Comparison of ENCODE assay signal across 17 cellular contexts in genomic region chr16:88974080-88974479, GRCh38. TPM values are rescaled to one million over a fixed set of nuclear protein-coding genes. Genes with fewer than 3 reads are reported as not detected.
DNase-seq lines count a peak whose midpoint lies in the region; ATAC-seq and TF ChIP-seq lines count a peak whose summit lies in the region.
"Had no signal": no experiment of that assay in that cellular context is flagged by ENCODE, and none has a peak within 500 bp of the region (broad histone marks: within the 10 kb centered on the region; RNA-seq: fewer than 3 reads in every experiment).

No MANE protein-coding gene starts in this region.

- H4K20me1 ChIP-seq in DOHH2 (ENCODE audit: control insufficient read depth, insufficient read depth, low read depth, low read length) (no peaks in the 10 kb centered on the region), SU-DHL-6 (ENCODE audit: low read depth, low read length) (no peaks in the 10 kb centered on the region)

- H3K27me3 Mint-ChIP-seq in IgD-negative memory B cell (peaks cover 3% of the 10 kb centered on the region), glutamatergic neuron (ENCODE audit: unreplicated experiment) (peaks cover 11% of the 10 kb centered on the region)
- H3K27me3 Mint-ChIP-seq in stimulated activated memory B cell treated with anti-CD40 and anti-IgM and Interleukin-4, amounts not matched to agents 10 μg/mL and 1 μg/mL and 100 μg/mL, for 72 hours, result no peaks in the 10 kb centered on the region

- H3K9me3 ChIP-seq in DOHH2 (ENCODE audit: control insufficient read depth, insufficient read depth, low read length) (no peaks in the 10 kb centered on the region), SU-DHL-6 (ENCODE audit: insufficient read depth, low read length) (no peaks in the 10 kb centered on the region)

- TF ChIP-seq CTCF in DOHH2 (IDR thresholded peaks at IDR 0.05; ENCODE audit: low read depth, low read length, poor library complexity, severe bottlenecking) (no peak), SU-DHL-6 (IDR thresholded peaks at IDR 0.05; ENCODE audit: insufficient read depth, low read length, poor library complexity, severe bottlenecking) (no peak), glutamatergic neuron (IDR thresholded peaks at IDR 0.05; ENCODE audit: partially characterized antibody, unreplicated experiment) (no peak)

- H3K4me1 Mint-ChIP-seq in IgD-negative memory B cell (peaks cover 37 to 55% (median 49%) of the 10 kb centered on the region in 3 donors), glutamatergic neuron (ENCODE audit: low read depth, unreplicated experiment) (peaks cover 14% of the 10 kb centered on the region)
- peaks cover 90% of the 10 kb centered on the region for H3K4me1 Mint-ChIP-seq in stimulated activated memory B cell treated with anti-CD40 and anti-IgM and Interleukin-4, amounts not matched to agents 10 μg/mL and 1 μg/mL and 100 μg/mL, for 72 hours

- no peak for ATAC-seq in stimulated activated memory B cell treated with anti-CD40 and anti-IgM and Interleukin-4, amounts not matched to agents 10 μg/mL and 1 μg/mL and 100 μg/mL, for 72 hours
- ATAC-seq: SK-N-SH treated with all-trans-retinoic acid at 6 μM for 48 hours had no signal

- no peaks in the 10 kb centered on the region for H3K9me3 Mint-ChIP-seq in IgD-negative memory B cell
- no peaks in the 10 kb centered on the region for H3K9me3 Mint-ChIP-seq in stimulated activated memory B cell treated with anti-CD40 and anti-IgM and Interleukin-4, amounts not matched to agents 10 μg/mL and 1 μg/mL and 100 μg/mL, for 72 hours
- H3K9me3 Mint-ChIP-seq in glutamatergic neuron (ENCODE audit: unreplicated experiment), result peaks cover 1% of the 10 kb centered on the region
- H3K9me3 Mint-ChIP-seq: CD4-positive, alpha-beta T cell; H9 had no signal

- DNase-seq in glutamatergic neuron (no peak), cerebellar cortex (ENCODE audit: low spot score) (no peak)
- DNase-seq in activated CD4-positive, CD25-positive, alpha-beta regulatory T cell (lab: John Stamatoyannopoulos, UW), result no peak
- DNase-seq: CD4-positive, alpha-beta T cell; GDM1; H9; KBM-7; NCI-H1092; NCI-H2081 treated with DMSO at 0.1 percent for 48 hours; NCI-H510A treated with DMSO at 0.1 percent for 48 hours; SHP77 treated with DMSO at 0.1 percent for 48 hours had no signal

- peak overlapping the region; percentile 71 for H3K9ac ChIP-seq in SU-DHL-6 (ENCODE audit: low read length)

- H3K4me2 ChIP-seq in DOHH2 (ENCODE audit: low read length) (peak overlapping the region; percentile 88), SU-DHL-6 (ENCODE audit: low read depth, low read length, poor library complexity, severe bottlenecking) (peak overlapping the region; percentile 70)

- peak overlapping the region; percentile 59 for H3K4me3 ChIP-seq in DOHH2 (ENCODE audit: low read length)
- H3K4me3 ChIP-seq in SU-DHL-6 (ENCODE audit: insufficient read depth, low read length, poor library complexity, severe bottlenecking), result peak overlapping the region; percentile 43

- H3K27me3 ChIP-seq in DOHH2 (ENCODE audit: control insufficient read depth, low read length) (0 out of 2 replicates have a peak, but pooled peaks cover 4% of the 10 kb centered on the region), SU-DHL-6 (ENCODE audit: low read length) (no peaks in the 10 kb centered on the region)

- H3K4me1 ChIP-seq in DOHH2 (ENCODE audit: control insufficient read depth, low read length), result peaks cover 100% of the 10 kb centered on the region

- peaks cover 7% of the 10 kb centered on the region for H3K79me2 ChIP-seq in DOHH2 (ENCODE audit: control insufficient read depth, low read length)
- H3K79me2 ChIP-seq in SU-DHL-6 (ENCODE audit: insufficient read depth, low read length), result peaks cover 7% of the 10 kb centered on the region; the same call in 1 of the 2 replicates

- H3K36me3 ChIP-seq in DOHH2 (ENCODE audit: control insufficient read depth, low read length), result no peaks in the 10 kb centered on the region
- no peaks in the 10 kb centered on the region for H3K36me3 ChIP-seq in SU-DHL-6 (ENCODE audit: low read length)

- H3K36me3 Mint-ChIP-seq in IgD-negative memory B cell, result no peaks in the 10 kb centered on the region
- peaks cover 36% of the 10 kb centered on the region for H3K36me3 Mint-ChIP-seq in stimulated activated memory B cell treated with anti-CD40 and anti-IgM and Interleukin-4, amounts not matched to agents 10 μg/mL and 1 μg/mL and 100 μg/mL, for 72 hours
- H3K36me3 Mint-ChIP-seq in glutamatergic neuron (ENCODE audit: unreplicated experiment), result no peaks in the 10 kb centered on the region

- peak overlapping the region; percentile 90 to 98 (median 93) for H3K4me3 Mint-ChIP-seq in IgD-negative memory B cell
- peak overlapping the region; percentile 94 for H3K4me3 Mint-ChIP-seq in stimulated activated memory B cell treated with anti-CD40 and anti-IgM and Interleukin-4, amounts not matched to agents 10 μg/mL and 1 μg/mL and 100 μg/mL, for 72 hours
- H3K4me3 Mint-ChIP-seq in glutamatergic neuron (ENCODE audit: unreplicated experiment), result no peak overlapping the region
- H3K4me3 Mint-ChIP-seq: CD4-positive, alpha-beta T cell; H9 had no signal

- H3K27ac Mint-ChIP-seq in IgD-negative memory B cell (peak overlapping the region in 2 of 3 donors; percentile 94 to 99), glutamatergic neuron (ENCODE audit: unreplicated experiment) (no peak overlapping the region)
- H3K27ac Mint-ChIP-seq in stimulated activated memory B cell treated with anti-CD40 and anti-IgM and Interleukin-4, amounts not matched to agents 10 μg/mL and 1 μg/mL and 100 μg/mL, for 72 hours, result peak overlapping the region; percentile 90
- H3K27ac Mint-ChIP-seq: CD4-positive, alpha-beta T cell; H9 had no signal

- H3F3A ChIP-seq in DOHH2 (ENCODE audit: control insufficient read depth, insufficient read depth) (peaks cover 11% of the 10 kb centered on the region), SU-DHL-6 (ENCODE audit: insufficient read depth) (peaks cover 85% of the 10 kb centered on the region)

- H3K27ac ChIP-seq in DOHH2 (ENCODE audit: low read depth, low read length) (peak overlapping the region; percentile 98), SU-DHL-6 (ENCODE audit: low read depth, low read length) (peak overlapping the region; percentile 94)

- H2AFZ ChIP-seq in SU-DHL-6 (ENCODE audit: low read depth, low read length, severe bottlenecking), result no peak overlapping the region

- H3K9me2 ChIP-seq in DOHH2 (replicated peaks; ENCODE audit: control insufficient read depth, low read length) (no peaks in the 10 kb centered on the region), SU-DHL-6 (replicated peaks; ENCODE audit: insufficient read depth, low read length) (no peaks in the 10 kb centered on the region)

RNA-seq across cellular contexts. Expression of gene CBFA2T3, which starts 2.9 kb away (rescaled TPM):
- polyA plus RNA-seq in IgD-negative memory B cell, result 38.8 TPM
- 126 TPM for total RNA-seq in glutamatergic neuron (ENCODE audit: unreplicated experiment)
- total RNA-seq: M059J had no signal
